In the genomic region with DNA sequence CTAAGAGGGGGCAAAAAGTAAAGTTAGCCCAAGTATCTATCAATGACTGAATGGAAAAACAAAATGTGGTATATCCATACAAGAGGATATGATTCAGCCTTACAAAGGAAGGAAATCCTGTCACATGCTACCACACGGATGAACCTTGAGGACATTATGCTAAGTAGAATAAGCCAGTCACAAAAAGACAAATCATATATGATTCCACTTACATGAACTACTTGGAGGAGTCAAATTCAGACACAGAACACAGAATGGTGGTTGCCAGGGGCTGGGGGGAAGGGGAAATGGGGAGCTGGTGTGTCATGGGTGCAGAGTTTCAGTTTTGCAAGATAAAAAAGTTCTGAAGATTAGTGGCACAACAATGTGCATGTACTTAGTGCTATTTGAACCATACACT, we compare ENCODE assay signal across 13 cellular contexts.
A peak's percentile ranks its signal among the peaks of the same experiment; 100 is the strongest.
DNase-seq lines count a peak whose midpoint lies in the region; ATAC-seq, FAIRE-seq and TF ChIP-seq lines count a peak whose summit lies in the region.
"Had no signal": no experiment of that assay in that cellular context is flagged by ENCODE, and none has a peak within 500 bp of the region (broad histone marks: within the 10 kb centered on the region; RNA-seq: fewer than 3 reads in every experiment).

No MANE protein-coding gene starts in this region.

- TF ChIP-seq CTCF in chondrocyte (IDR thresholded peaks at IDR 0.05) = no peak

- peak overlapping the region; percentile 69 for H3K27ac Mint-ChIP-seq in T-helper 1 cell treated with Interleukin-12 subunit alpha and Interleukin-12 subunit beta and Interleukin-4 antibody, amounts not matched to agents 30 μg/mL and 1 μg/mL, for 36 hours
- no peak overlapping the region for H3K27ac Mint-ChIP-seq in chondrocyte (ENCODE audit: unreplicated experiment)

- H3K36me3 Mint-ChIP-seq in T-helper 1 cell treated with Interleukin-12 subunit alpha and Interleukin-12 subunit beta and Interleukin-4 antibody, amounts not matched to agents 30 μg/mL and 1 μg/mL, for 36 hours (ENCODE audit: low read depth) = peaks cover 45% of the 10 kb centered on the region
- H3K36me3 Mint-ChIP-seq in chondrocyte (ENCODE audit: low read depth) = no peaks in the 10 kb centered on the region

- peaks cover 25% of the 10 kb centered on the region for H3K4me1 Mint-ChIP-seq in T-helper 1 cell treated with Interleukin-12 subunit alpha and Interleukin-12 subunit beta and Interleukin-4 antibody, amounts not matched to agents 30 μg/mL and 1 μg/mL, for 36 hours (ENCODE audit: low read depth)
- peaks cover 15% of the 10 kb centered on the region for H3K4me1 Mint-ChIP-seq in chondrocyte (ENCODE audit: low read depth)

- no peak for ATAC-seq in HG03457 (IDR thresholded peaks at IDR 0.05; ENCODE audit: unreplicated experiment)
- ATAC-seq: left lobe of liver, pancreas, upper lobe of right lung had no signal

- H3K4me3 Mint-ChIP-seq in T-helper 1 cell treated with Interleukin-12 subunit alpha and Interleukin-12 subunit beta and Interleukin-4 antibody, amounts not matched to agents 30 μg/mL and 1 μg/mL, for 36 hours = no peak overlapping the region
- H3K4me3 Mint-ChIP-seq in chondrocyte (ENCODE audit: unreplicated experiment) = no peak overlapping the region

- H3K9me3 Mint-ChIP-seq in T-helper 1 cell treated with Interleukin-12 subunit alpha and Interleukin-12 subunit beta and Interleukin-4 antibody, amounts not matched to agents 30 μg/mL and 1 μg/mL, for 36 hours = peaks cover 6% of the 10 kb centered on the region
- peaks cover 26% of the 10 kb centered on the region for H3K9me3 Mint-ChIP-seq in chondrocyte (ENCODE audit: low read depth)

- no peak for DNase-seq in GM12892 (ENCODE audit: insufficient read length)
- peak; percentile 67 for DNase-seq in activated naive CD4-positive, alpha-beta T cell treated with anti-CD3 and anti-CD28 coated beads, Interleukin-2, amount 50 U/mL, for 16 hours
- peak; percentile 48 to 65 for DNase-seq in stimulated activated CD4-positive, alpha-beta T cell treated with anti-CD3 and anti-CD28 coated beads, Interleukin-2, amount 100 ng/mL, for 24 hours
- DNase-seq in chondrocyte (ENCODE audit: low spot score) = no peak
- DNase-seq in NCI-H2196 (lab: John Stamatoyannopoulos, UW; ENCODE audit: unreplicated experiment) = no peak
- DNase-seq: hypothalamus; NK-92 treated with Interleukin-12 subunit alpha and Interleukin-12 subunit beta, amount 100 ng/mL, for 24 hours; pancreas; small intestine; upper lobe of right lung had no signal

- peak; percentile 87 for FAIRE-seq in GM12892 (lab: Jason Lieb, UNC)
- FAIRE-seq: pancreas, small intestine had no signal

- H3K27me3 Mint-ChIP-seq in T-helper 1 cell treated with Interleukin-12 subunit alpha and Interleukin-12 subunit beta and Interleukin-4 antibody, amounts not matched to agents 30 μg/mL and 1 μg/mL, for 36 hours (ENCODE audit: low read depth) = no peaks in the 10 kb centered on the region
- H3K27me3 Mint-ChIP-seq in chondrocyte (ENCODE audit: low read depth) = no peaks in the 10 kb centered on the region

- no peak for TF ChIP-seq POLR2A in GM12892 (IDR thresholded peaks at IDR 0.05; ENCODE audit: low read depth, low read length)

Comparison
In these comparisons a context has a peak if more than half of its experiments do, and no peak if none do; other contexts are left out.
1. DNase-seq: peak in activated naive CD4-positive, alpha-beta T cell treated with anti-CD3 and anti-CD28 coated beads, Interleukin-2, amount 50 U/mL, for 16 hours (single experiment) and stimulated activated CD4-positive, alpha-beta T cell treated with anti-CD3 and anti-CD28 coated beads, Interleukin-2, amount 100 ng/mL, for 24 hours (2 of 2); none in GM12892 (single experiment), chondrocyte (single experiment) and NCI-H2196 (single experiment).